In genomic region chr10:112409755-112410154, GRCh38 we compare ENCODE assay signal across 22 cellular contexts. TPM values are rescaled to one million over a fixed set of nuclear protein-coding genes. Genes with fewer than 3 reads are reported as not detected.
"Had no signal": no experiment of that assay in that cellular context is flagged by ENCODE, and none has a peak within 500 bp of the region (broad histone marks: within the 10 kb centered on the region; RNA-seq: fewer than 3 reads in every experiment).

No MANE protein-coding gene starts in this region.

- H3K27me3 ChIP-seq: colonic mucosa, gastrocnemius medialis, neutrophil, pancreas, spleen, tibial nerve, upper lobe of left lung had no signal

- DNase-seq: colonic mucosa; effector CD8-positive, alpha-beta T cell; foreskin fibroblast; gastrocnemius medialis; head of caudate nucleus; mesenchymal stem cell; mucosa of descending colon; naive B cell; pancreas; spleen; stimulated activated CD4-positive, alpha-beta T cell treated with anti-CD3 and anti-CD28 coated beads, Interleukin-4, amount 100 ng/mL, for 4 hours; stimulated activated naive B cell treated with anti-CD40 and anti-IgM and Interleukin-4, amounts not matched to agents 10 μg/mL and 1 μg/mL and 100 μg/mL, for 72 hours; upper lobe of left lung had no signal

- H3K36me3 ChIP-seq: gastrocnemius medialis, pancreas, thoracic aorta had no signal

- ATAC-seq: gastrocnemius medialis; natural killer cell treated with Interleukin-12 subunit alpha and Interleukin-12 subunit beta and Interleukin-15 and Interleukin-18, amount 100 ng/mL, for 72 hours; pancreas; sciatic nerve; stimulated activated naive B cell treated with anti-CD40 and anti-IgM and Interleukin-4, amounts not matched to agents 10 μg/mL and 1 μg/mL and 100 μg/mL, for 72 hours had no signal

- H3K9me3 ChIP-seq: colonic mucosa, gastrocnemius medialis, mucosa of descending colon, neutrophil, pancreas, spleen, thoracic aorta, tibial nerve, upper lobe of left lung had no signal

- H3K9me3 Mint-ChIP-seq: dendritic cell treated with granulocyte-macrophage colony-stimulating factor and Interleukin-4, amounts not matched to agents 40 ng/mL and 50 ng/mL, for 4 days; natural killer cell treated with Interleukin-12 subunit alpha and Interleukin-12 subunit beta and Interleukin-15 and Interleukin-18, amount 100 ng/mL, for 72 hours; neural crest cell; stimulated activated naive CD8-positive, alpha-beta T cell treated with anti-CD3 and anti-CD28 coated beads, Interleukin-15, Interleukin-2, amounts not matched to agents 100 ng/mL and 50 ng/mL, for 24 hours had no signal

- H3K27ac Mint-ChIP-seq: dendritic cell treated with granulocyte-macrophage colony-stimulating factor and Interleukin-4, amounts not matched to agents 40 ng/mL and 50 ng/mL, for 4 days; mesothelial cell of epicardium; naive B cell; natural killer cell treated with Interleukin-12 subunit alpha and Interleukin-12 subunit beta and Interleukin-15 and Interleukin-18, amount 100 ng/mL, for 72 hours; stimulated activated naive CD8-positive, alpha-beta T cell treated with anti-CD3 and anti-CD28 coated beads, Interleukin-15, Interleukin-2, amounts not matched to agents 100 ng/mL and 50 ng/mL, for 24 hours had no signal

- H3K4me1 ChIP-seq: gastrocnemius medialis, pancreas, spleen, tibial nerve, upper lobe of left lung had no signal

- H3K4me3 ChIP-seq: colonic mucosa, gastrocnemius medialis, mucosa of descending colon, pancreas, spleen, thoracic aorta, tibial nerve, upper lobe of left lung had no signal

- H3K4me1 Mint-ChIP-seq: mesothelial cell of epicardium, neural crest cell had no signal

- H3K27ac ChIP-seq: colonic mucosa, gastrocnemius medialis, neutrophil, pancreas, spleen, thoracic aorta, tibial nerve, upper lobe of left lung had no signal

- H3K36me3 Mint-ChIP-seq: mesothelial cell of epicardium had no signal

- H3K27me3 Mint-ChIP-seq: dendritic cell treated with granulocyte-macrophage colony-stimulating factor and Interleukin-4, amounts not matched to agents 40 ng/mL and 50 ng/mL, for 4 days; naive B cell; natural killer cell treated with Interleukin-12 subunit alpha and Interleukin-12 subunit beta and Interleukin-15 and Interleukin-18, amount 100 ng/mL, for 72 hours; stimulated activated naive B cell treated with anti-CD40 and anti-IgM and Interleukin-4, amounts not matched to agents 10 μg/mL and 1 μg/mL and 100 μg/mL, for 72 hours; stimulated activated naive CD8-positive, alpha-beta T cell treated with anti-CD3 and anti-CD28 coated beads, Interleukin-15, Interleukin-2, amounts not matched to agents 100 ng/mL and 50 ng/mL, for 24 hours had no signal

- H3K4me3 Mint-ChIP-seq: dendritic cell treated with granulocyte-macrophage colony-stimulating factor and Interleukin-4, amounts not matched to agents 40 ng/mL and 50 ng/mL, for 4 days; mesothelial cell of epicardium; naive B cell; natural killer cell treated with Interleukin-12 subunit alpha and Interleukin-12 subunit beta and Interleukin-15 and Interleukin-18, amount 100 ng/mL, for 72 hours; neural crest cell; stimulated activated naive B cell treated with anti-CD40 and anti-IgM and Interleukin-4, amounts not matched to agents 10 μg/mL and 1 μg/mL and 100 μg/mL, for 72 hours; stimulated activated naive CD8-positive, alpha-beta T cell treated with anti-CD3 and anti-CD28 coated beads, Interleukin-15, Interleukin-2, amounts not matched to agents 100 ng/mL and 50 ng/mL, for 24 hours had no signal

RNA-seq across cellular contexts. Expression of gene ACSL5, which starts 35.8 kb away (rescaled TPM):
- total RNA-seq: mesothelial cell of epicardium, neural crest cell had no signal
